ENCODE assay signal across 21 cellular contexts in the genomic region with DNA sequence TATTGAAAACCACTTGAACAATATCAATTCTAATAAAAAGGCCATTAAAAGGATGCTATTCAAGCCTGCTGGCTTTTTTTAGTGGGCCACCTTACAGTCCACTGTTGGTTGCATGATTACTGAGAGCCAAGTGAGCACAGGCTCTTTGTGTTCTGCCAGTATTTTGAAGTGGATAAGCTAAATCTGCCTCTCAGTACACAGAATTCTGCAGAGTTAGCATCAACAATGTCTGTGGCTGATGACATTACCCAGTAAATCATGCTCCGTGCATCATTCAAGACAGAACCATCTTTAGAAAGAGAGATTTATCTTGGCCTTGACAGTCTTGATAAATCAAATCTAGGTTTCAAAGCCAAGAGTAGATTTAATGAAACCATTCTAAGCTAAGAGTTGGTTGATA.
"Had no signal": no experiment of that assay in that cellular context is flagged by ENCODE, and none has a peak within 500 bp of the region (broad histone marks: within the 10 kb centered on the region; RNA-seq: fewer than 3 reads in every experiment).

No MANE protein-coding gene starts in this region.

- H3K4me1 ChIP-seq: colonic mucosa, esophagus muscularis mucosa, left lung, lower lobe of right lung, stomach, thyroid gland had no signal

- H3K36me3 ChIP-seq: colonic mucosa, esophagus muscularis mucosa, gastroesophageal sphincter, left lung, lower lobe of right lung, ovary, stomach, thyroid gland had no signal

- ATAC-seq: gastroesophageal sphincter; left lung; lower lobe of right lung; natural killer cell; sciatic nerve; stimulated activated effector memory CD8-positive, alpha-beta T cell treated with anti-CD3 and anti-CD28 coated beads, Interleukin-12 subunit alpha, Interleukin-12 subunit beta, amount 100 ng/mL, for 72 hours had no signal

- DNase-seq: colonic mucosa; effector memory CD4-positive, alpha-beta T cell; foreskin keratinocyte; hypothalamus; left lung; lower lobe of right lung; natural killer cell; occipital lobe; ovary; posterior cingulate gyrus; retina; stimulated activated CD4-positive, alpha-beta T cell treated with anti-CD3 and anti-CD28 coated beads, Interleukin-2, amount 100 ng/mL, for 24 hours; stimulated activated CD4-positive, alpha-beta T cell treated with anti-CD3 and anti-CD28 coated beads, Interleukin-4, amount 100 ng/mL, for 24 hours; stimulated activated naive CD4-positive, alpha-beta T cell treated with Interleukin-2 at 50 U/mL for 16 hours; stomach; thyroid gland; trophoblast cell had no signal

- H3K9me3 ChIP-seq: colonic mucosa, esophagus muscularis mucosa, gastroesophageal sphincter, left lung, lower lobe of right lung, ovary, stomach, thyroid gland had no signal

- H3K4me3 ChIP-seq: colonic mucosa, esophagus muscularis mucosa, gastroesophageal sphincter, left lung, lower lobe of right lung, ovary, stomach, thyroid gland had no signal

- H3K27ac ChIP-seq: colonic mucosa, foreskin keratinocyte, left lung, lower lobe of right lung, ovary, stomach, thyroid gland had no signal

- H3K27me3 ChIP-seq: colonic mucosa, esophagus muscularis mucosa, foreskin keratinocyte, gastroesophageal sphincter, left lung, ovary, stomach, thyroid gland had no signal
